In genomic region chr2:209380278-209380677, GRCh38 we compare ENCODE assay signal across 8 cellular contexts. TPM values are rescaled to one million over a fixed set of nuclear protein-coding genes. Genes with fewer than 3 reads are reported as not detected.
A peak's percentile ranks its signal among the peaks of the same experiment; 100 is the strongest.
DNase-seq lines count a peak whose midpoint lies in the region; ATAC-seq and TF ChIP-seq lines count a peak whose summit lies in the region.

No MANE protein-coding gene starts in this region.

- no peaks in the 10 kb centered on the region for H3K27me3 Mint-ChIP-seq in progenitor cell of endocrine pancreas
- peaks cover 2% of the 10 kb centered on the region for H3K27me3 Mint-ChIP-seq in activated T-cell treated with anti-CD3 and anti-CD28 coated beads, Interleukin-2, amount 50 U/mL, for 24 hours

- no peak overlapping the region for H3K27ac Mint-ChIP-seq in progenitor cell of endocrine pancreas
- H3K27ac Mint-ChIP-seq in activated T-cell treated with anti-CD3 and anti-CD28 coated beads, Interleukin-2, amount 50 U/mL, for 24 hours: no peak overlapping the region

- intact Hi-C loops in left ventricle myocardium superior (cut with micrococcal nuclease): no loop called here

- peak; percentile 99 for ATAC-seq in GM19043 (IDR thresholded peaks at IDR 0.05; ENCODE audit: low read depth, unreplicated experiment)
- peak; percentile 100 for ATAC-seq in HG02884 (IDR thresholded peaks at IDR 0.05; ENCODE audit: unreplicated experiment)
- ATAC-seq in left ventricle myocardium superior: no peak

- H3K4me1 Mint-ChIP-seq in progenitor cell of endocrine pancreas (ENCODE audit: low read depth): peaks cover 5% of the 10 kb centered on the region
- no peaks in the 10 kb centered on the region for H3K4me1 Mint-ChIP-seq in activated T-cell treated with anti-CD3 and anti-CD28 coated beads, Interleukin-2, amount 50 U/mL, for 24 hours (ENCODE audit: low read depth)

- H3K4me3 Mint-ChIP-seq in progenitor cell of endocrine pancreas (ENCODE audit: low read depth): no peak overlapping the region
- H3K4me3 Mint-ChIP-seq in activated T-cell treated with anti-CD3 and anti-CD28 coated beads, Interleukin-2, amount 50 U/mL, for 24 hours: no peak overlapping the region

- no peaks in the 10 kb centered on the region for H3K36me3 Mint-ChIP-seq in progenitor cell of endocrine pancreas (ENCODE audit: insufficient read depth)
- no peaks in the 10 kb centered on the region for H3K36me3 Mint-ChIP-seq in activated T-cell treated with anti-CD3 and anti-CD28 coated beads, Interleukin-2, amount 50 U/mL, for 24 hours (ENCODE audit: low read depth)

- no peak for TF ChIP-seq CTCF in progenitor cell of endocrine pancreas (IDR thresholded peaks at IDR 0.05; ENCODE audit: unreplicated experiment)

- DNase-seq in NCI-H146 (lab: John Stamatoyannopoulos, UW) (peak; percentile 82), kidney glomerular epithelial cell (lab: John Stamatoyannopoulos, UW) (peak; percentile 57), left ventricle myocardium superior (no peak), T-helper 1 cell (no peak), progenitor cell of endocrine pancreas (ENCODE audit: low spot score, unreplicated experiment) (no peak)
- DNase-seq in activated T-cell treated with anti-CD3 and anti-CD28 coated beads, Interleukin-2, amount 50 U/mL, for 24 hours: no peak

- H3K9me3 Mint-ChIP-seq in progenitor cell of endocrine pancreas (ENCODE audit: low read depth): peaks cover 2% of the 10 kb centered on the region
- H3K9me3 Mint-ChIP-seq in activated T-cell treated with anti-CD3 and anti-CD28 coated beads, Interleukin-2, amount 50 U/mL, for 24 hours: peaks cover 9% of the 10 kb centered on the region

RNA-seq across cellular contexts. Expression of gene MAP2, which starts 43.6 kb away (rescaled TPM):
- total RNA-seq in left ventricle myocardium superior (3.4 TPM), progenitor cell of endocrine pancreas (16.5 and 18.2 TPM in 2 replicates)

Comparison
In these comparisons a context has a peak if more than half of its experiments do, and no peak if none do; other contexts are left out.
1. DNase-seq: peak in NCI-H146 (single experiment) and kidney glomerular epithelial cell (single experiment); none in left ventricle myocardium superior (single experiment), T-helper 1 cell (0 of 5), progenitor cell of endocrine pancreas (single experiment) and activated T-cell treated with anti-CD3 and anti-CD28 coated beads, Interleukin-2, amount 50 U/mL, for 24 hours (single experiment).